In genomic region chr20:17017232-17017631, GRCh38 we compare ENCODE assay signal across 26 cellular contexts.
"Had no signal": no experiment of that assay in that cellular context is flagged by ENCODE, and none has a peak within 500 bp of the region (broad histone marks: within the 10 kb centered on the region; RNA-seq: fewer than 3 reads in every experiment).

No MANE protein-coding gene starts in this region.

- H3K4me3 ChIP-seq: colonic mucosa, esophagus squamous epithelium, gastrocnemius medialis, heart right ventricle, left lung, lower lobe of right lung, mucosa of descending colon had no signal

- H3K36me3 ChIP-seq: colonic mucosa, esophagus squamous epithelium, gastrocnemius medialis, heart right ventricle, left lung, lower lobe of right lung had no signal

- DNase-seq: colonic mucosa; cortex of kidney; effector CD8-positive, alpha-beta T cell; effector memory CD8-positive, alpha-beta T cell; endodermal cell; erythroblast; esophagus squamous epithelium; foreskin fibroblast; foreskin melanocyte; gastrocnemius medialis; glutamatergic neuron; head of caudate nucleus; heart right ventricle; hippocampal formation; left cardiac atrium; left lung; left ventricle myocardium superior; lower lobe of right lung; mesenchymal stem cell; mucosa of descending colon; naive B cell; naive thymus-derived CD8-positive, alpha-beta T cell had no signal

- H3K27me3 ChIP-seq: colonic mucosa, esophagus squamous epithelium, gastrocnemius medialis, heart right ventricle, left lung had no signal

- H3K9me3 ChIP-seq: colonic mucosa, esophagus squamous epithelium, gastrocnemius medialis, left lung, lower lobe of right lung, mucosa of descending colon had no signal

- H3K9me3 Mint-ChIP-seq: endodermal cell, mesothelial cell of epicardium had no signal

- H3K4me3 Mint-ChIP-seq: dendritic cell treated with granulocyte-macrophage colony-stimulating factor and Interleukin-4, amounts not matched to agents 40 ng/mL and 50 ng/mL, for 4 days; effector memory CD8-positive, alpha-beta T cell; endodermal cell; mesothelial cell of epicardium; naive B cell; naive thymus-derived CD8-positive, alpha-beta T cell had no signal

- H3K4me1 ChIP-seq: colonic mucosa, esophagus squamous epithelium, gastrocnemius medialis, heart right ventricle, left lung, lower lobe of right lung had no signal

- H3K36me3 Mint-ChIP-seq: mesothelial cell of epicardium; naive B cell; naive thymus-derived CD8-positive, alpha-beta T cell had no signal

- H3K27me3 Mint-ChIP-seq: dendritic cell treated with granulocyte-macrophage colony-stimulating factor and Interleukin-4, amounts not matched to agents 40 ng/mL and 50 ng/mL, for 4 days; effector memory CD8-positive, alpha-beta T cell; naive B cell had no signal

- H3K4me1 Mint-ChIP-seq: endodermal cell; naive B cell; naive thymus-derived CD8-positive, alpha-beta T cell had no signal

- ATAC-seq: effector memory CD8-positive, alpha-beta T cell; esophagus mucosa; gastrocnemius medialis; heart right ventricle; left cardiac atrium; left lung; left ventricle myocardium superior; lower lobe of right lung; mucosa of descending colon; naive thymus-derived CD8-positive, alpha-beta T cell had no signal

- H3K27ac ChIP-seq: colonic mucosa, epithelial cell of prostate, esophagus squamous epithelium, gastrocnemius medialis, heart right ventricle, left lung, lower lobe of right lung had no signal

- H3K27ac Mint-ChIP-seq: dendritic cell treated with granulocyte-macrophage colony-stimulating factor and Interleukin-4, amounts not matched to agents 40 ng/mL and 50 ng/mL, for 4 days; effector memory CD8-positive, alpha-beta T cell; endodermal cell; mesothelial cell of epicardium; naive B cell; naive thymus-derived CD8-positive, alpha-beta T cell had no signal
